9 cellular contexts compared by ENCODE assay signal in the genomic region with DNA sequence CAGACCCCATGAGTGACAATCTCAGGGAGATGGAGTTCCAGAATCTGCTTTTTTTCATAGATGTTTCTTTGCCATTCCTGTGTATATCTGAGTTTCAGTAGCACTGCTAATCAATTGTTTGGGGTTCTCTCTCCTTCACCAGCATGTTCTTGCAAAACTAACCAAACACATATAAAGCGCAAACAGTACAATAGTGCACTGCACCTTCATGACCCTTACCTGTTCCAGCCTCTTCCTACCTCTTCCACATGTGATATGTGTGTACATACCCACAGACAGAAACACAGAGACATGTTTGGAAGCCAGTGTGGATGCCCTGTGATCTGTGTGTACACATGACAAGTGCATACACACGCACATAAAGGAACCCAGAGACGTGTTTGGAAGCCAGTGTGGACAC. TPM values are rescaled to one million over a fixed set of nuclear protein-coding genes. Genes with fewer than 3 reads are reported as not detected.
DNase-seq lines count a peak whose midpoint lies in the region; FAIRE-seq and TF ChIP-seq lines count a peak whose summit lies in the region.
"Had no signal": no experiment of that assay in that cellular context is flagged by ENCODE, and none has a peak within 500 bp of the region (broad histone marks: within the 10 kb centered on the region; RNA-seq: fewer than 3 reads in every experiment).

No MANE protein-coding gene starts in this region.

- no peaks in the 10 kb centered on the region for H3K9me3 Mint-ChIP-seq in MCF 10A (ENCODE audit: unreplicated experiment)
- H3K9me3 Mint-ChIP-seq in activated naive CD8-positive, alpha-beta T cell treated with anti-CD3 and anti-CD28 coated beads for 36 hours: no peaks in the 10 kb centered on the region

- H3K4me1 ChIP-seq in breast epithelium: peaks cover 0 to 6% of the 10 kb centered on the region in 2 donors
- H3K4me1 ChIP-seq in tibial artery: peaks cover 0 to 25% (median 12%) of the 10 kb centered on the region in 4 donors

- H3K27ac ChIP-seq in breast epithelium: no peak overlapping the region
- H3K27ac ChIP-seq in tibial artery: no peak overlapping the region

- no peaks in the 10 kb centered on the region for H3K27me3 Mint-ChIP-seq in MCF 10A (ENCODE audit: insufficient read depth, unreplicated experiment)
- no peaks in the 10 kb centered on the region for H3K27me3 Mint-ChIP-seq in activated naive CD8-positive, alpha-beta T cell treated with anti-CD3 and anti-CD28 coated beads for 36 hours

- H3K4me3 Mint-ChIP-seq in MCF 10A (ENCODE audit: unreplicated experiment): peak overlapping the region; percentile 77
- H3K4me3 Mint-ChIP-seq in activated naive CD8-positive, alpha-beta T cell treated with anti-CD3 and anti-CD28 coated beads for 36 hours: peak overlapping the region; percentile 79

- H3K27me3 ChIP-seq in breast epithelium (no peaks in the 10 kb centered on the region), kidney epithelial cell (ENCODE audit: control insufficient read depth, insufficient read depth, low read length) (no peaks in the 10 kb centered on the region), tibial artery (no peaks in the 10 kb centered on the region)
- H3K27me3 ChIP-seq: right atrium auricular region had no signal

- H3K9me3 ChIP-seq in breast epithelium (no peaks in the 10 kb centered on the region), tibial artery (no peaks in the 10 kb centered on the region)
- H3K9me3 ChIP-seq: right atrium auricular region had no signal

- H3K4me1 Mint-ChIP-seq in MCF 10A (ENCODE audit: insufficient read depth, unreplicated experiment): peaks cover 30% of the 10 kb centered on the region
- peaks cover 24% of the 10 kb centered on the region for H3K4me1 Mint-ChIP-seq in activated naive CD8-positive, alpha-beta T cell treated with anti-CD3 and anti-CD28 coated beads for 36 hours

- no peak for TF ChIP-seq POLR2A in breast epithelium (IDR thresholded peaks at IDR 0.05)

- CTCF ChIA-PET in MCF 10A (lab: Yijun Ruan, JAX): interaction anchor here (1.3 kb wide), 1 partner anchor 41 kb away, joined by 3 read pairs; a partner anchor contains a TSS

- H3K36me3 ChIP-seq in breast epithelium (no peaks in the 10 kb centered on the region), kidney epithelial cell (ENCODE audit: control insufficient read depth, insufficient read depth, low read length) (no peaks in the 10 kb centered on the region), tibial artery (no peaks in the 10 kb centered on the region)
- H3K36me3 ChIP-seq: right atrium auricular region had no signal

- TF ChIP-seq CTCF in MCF 10A (IDR thresholded peaks at IDR 0.05; ENCODE audit: unreplicated experiment): no peak
- TF ChIP-seq CTCF in breast epithelium (IDR thresholded peaks at IDR 0.05): no peak
- TF ChIP-seq CTCF in kidney epithelial cell (IDR thresholded peaks at IDR 0.05; ENCODE audit: insufficient read depth, low read length, poor library complexity, severe bottlenecking): no peak
- no peak for TF ChIP-seq CTCF in tibial artery (IDR thresholded peaks at IDR 0.05)

- DNase-seq in MCF 10A (ENCODE audit: unreplicated experiment) (no peak), breast epithelium (ENCODE audit: low spot score in 2 of 2) (no peak), kidney epithelial cell (ENCODE audit: low read depth) (no peak), tibial artery (no peak), cerebellar nuclear complex (lab: John Stamatoyannopoulos, UW) (no peak), NCI-H2196 treated with DMSO at 0.1 percent for 48 hours (lab: John Stamatoyannopoulos, UW; ENCODE audit: unreplicated experiment) (no peak), urothelium cell line (ENCODE audit: low spot score) (no peak)
- DNase-seq in activated naive CD8-positive, alpha-beta T cell treated with anti-CD3 and anti-CD28 coated beads for 36 hours: no peak

- peak overlapping the region in 1 of 3 donors; percentile 84 for H3K4me3 ChIP-seq in breast epithelium
- H3K4me3 ChIP-seq in kidney epithelial cell (ENCODE audit: low read depth, low read length): peak overlapping the region; percentile 84
- H3K4me3 ChIP-seq in tibial artery: peak overlapping the region; percentile 73 to 80

- POLR2A ChIA-PET in MCF 10A (lab: Yijun Ruan, JAX): interaction anchor here (1.0 to 1.3 kb wide), 2 partner anchors 41 to 832 kb away, joined by 3 to 8 read pairs; a partner anchor contains a TSS

- no TSS peak for BruUV-seq in MCF 10A (replicated peaks; lab: Mats Ljungman, UMichigan)

- no peaks in the 10 kb centered on the region for H3K36me3 Mint-ChIP-seq in MCF 10A (ENCODE audit: insufficient read depth, unreplicated experiment)
- H3K36me3 Mint-ChIP-seq in activated naive CD8-positive, alpha-beta T cell treated with anti-CD3 and anti-CD28 coated beads for 36 hours: peaks cover 19% of the 10 kb centered on the region

- H3K27ac Mint-ChIP-seq in MCF 10A (ENCODE audit: low read depth, unreplicated experiment): peak overlapping the region; percentile 36
- no peak overlapping the region for H3K27ac Mint-ChIP-seq in activated naive CD8-positive, alpha-beta T cell treated with anti-CD3 and anti-CD28 coated beads for 36 hours

- intact Hi-C loops in MCF 10A (cut with micrococcal nuclease) (loop anchor here (1.0 kb wide), 1 partner anchor 145 kb away; no protein-coding TSS in a partner anchor), breast epithelium (cut with DNase I; ENCODE audit: low total_unique reads) (loop anchor here (2.0 kb wide), 1 partner anchor 125 kb away; a partner anchor contains a TSS), tibial artery (cut with DNase I; ENCODE audit: low total_unique reads) (loop anchor here (10.0 kb wide), 1 partner anchor 223 kb away; no protein-coding TSS in a partner anchor)

- FAIRE-seq in urothelium cell line (lab: Jason Lieb, UNC): no peak

RNA-seq across cellular contexts. Expression of a gene that starts 1.8 kb away (rescaled TPM):
- total RNA-seq in MCF 10A (2022) (23.8 and 31.0 TPM in 2 replicates), breast epithelium (10 to 100 TPM; 11.2 to 32.6 (median 22.6) TPM), kidney epithelial cell (13.8 and 21.1 TPM in 2 replicates)
- total RNA-seq in activated naive CD8-positive, alpha-beta T cell treated with anti-CD3 and anti-CD28 coated beads for 36 hours: 10 to 100 TPM; 24.5 to 27.3 TPM

RNA-seq across cellular contexts. Expression of a gene that starts 41.0 kb away (rescaled TPM):
- 8.0 and 10.3 TPM in 2 replicates for total RNA-seq in MCF 10A (2022)
- total RNA-seq in breast epithelium: 10 to 100 TPM; 35.1 to 82.9 (median 80.6) TPM
- 10 to 100 TPM; 34.1 to 35.8 TPM for total RNA-seq in activated naive CD8-positive, alpha-beta T cell treated with anti-CD3 and anti-CD28 coated beads for 36 hours
- total RNA-seq in kidney epithelial cell: 113 and 139 TPM in 2 replicates
